In genomic region chr2:99776521-99777265, GRCh38 we compare ENCODE assay signal across 22 cellular contexts.
"Had no signal": no experiment of that assay in that cellular context is flagged by ENCODE, and none has a peak within 500 bp of the region (broad histone marks: within the 10 kb centered on the region; RNA-seq: fewer than 3 reads in every experiment).

No MANE protein-coding gene starts in this region.

- H3K36me3 ChIP-seq: adrenal gland, cardiac muscle cell, colonic mucosa, lower lobe of right lung, tibial nerve had no signal

- FAIRE-seq: urothelium cell line had no signal

- H3K27me3 ChIP-seq: adrenal gland, cardiac muscle cell, colonic mucosa, tibial nerve had no signal

- H3K4me3 ChIP-seq: adrenal gland, cardiac muscle cell, colonic mucosa, lower lobe of right lung, tibial nerve had no signal

- H3K9me3 ChIP-seq: adrenal gland, colonic mucosa, lower lobe of right lung had no signal

- ATAC-seq: activated CD4-positive, CD25-positive, alpha-beta regulatory T cell treated with anti-CD3 and anti-CD28 coated beads, Interleukin-2, amount 50 U/mL, for 24 hours; activated T-cell treated with anti-CD3 and anti-CD28 coated beads, Interleukin-2, amount 50 U/mL, for 4 hours; lower lobe of right lung had no signal

- DNase-seq: activated CD4-positive, alpha-beta T cell treated with anti-CD3 and anti-CD28 coated beads, Interleukin-2, amount 50 U/mL, for 1 hour; activated CD8-positive, alpha-beta memory T cell treated with anti-CD3 and anti-CD28 coated beads, Interleukin-2, amount 50 U/mL, for 4 hours; activated naive CD4-positive, alpha-beta T cell treated with anti-CD3 and anti-CD28 coated beads, Interleukin-2, amount 50 U/mL, for 16 hours; activated T-cell treated with anti-CD3 and anti-CD28 coated beads, Interleukin-2, amount 50 U/mL, for 4 hours; adrenal gland; colonic mucosa; foreskin melanocyte; glutamatergic neuron; hippocampal formation; islet precursor cell; lower lobe of right lung; occipital lobe; retina; stimulated activated CD4-positive, alpha-beta T cell treated with anti-CD3 and anti-CD28 coated beads, Interleukin-2, amount 100 ng/mL, for 24 hours had no signal

- H3K4me1 ChIP-seq: colonic mucosa had no signal

- H3K4me3 Mint-ChIP-seq: activated T-cell treated with anti-CD3 and anti-CD28 coated beads, Interleukin-2, amount 50 U/mL, for 4 hours; mesothelial cell of epicardium; nephron; stimulated activated naive CD8-positive, alpha-beta T cell treated with anti-CD3 and anti-CD28 coated beads, Interleukin-15, Interleukin-2, amounts not matched to agents 100 ng/mL and 50 ng/mL, for 24 hours; T-helper 1 cell treated with Interleukin-12 subunit alpha and Interleukin-12 subunit beta and Interleukin-4 antibody, amounts not matched to agents 30 μg/mL and 1 μg/mL, for 36 hours had no signal

- H3K27ac ChIP-seq: adrenal gland, cardiac muscle cell, colonic mucosa, lower lobe of right lung, tibial nerve had no signal

- H3K27ac Mint-ChIP-seq: mesothelial cell of epicardium; stimulated activated naive CD8-positive, alpha-beta T cell treated with anti-CD3 and anti-CD28 coated beads, Interleukin-15, Interleukin-2, amounts not matched to agents 100 ng/mL and 50 ng/mL, for 24 hours; T-helper 1 cell treated with Interleukin-12 subunit alpha and Interleukin-12 subunit beta and Interleukin-4 antibody, amounts not matched to agents 30 μg/mL and 1 μg/mL, for 36 hours had no signal
